ENCODE assay signal across 28 cellular contexts in genomic region chr15:48922046-48922445, GRCh38. TPM values are rescaled to one million over a fixed set of nuclear protein-coding genes. Genes with fewer than 3 reads are reported as not detected.
DNase-seq lines count a peak whose midpoint lies in the region; ATAC-seq, FAIRE-seq and TF ChIP-seq lines count a peak whose summit lies in the region.
"Had no signal": no experiment of that assay in that cellular context is flagged by ENCODE, and none has a peak within 500 bp of the region (broad histone marks: within the 10 kb centered on the region; RNA-seq: fewer than 3 reads in every experiment).

No MANE protein-coding gene starts in this region.

- TF ChIP-seq POLR2A in HepG2 (IDR thresholded peaks at IDR 0.05; ENCODE audit: insufficient read depth in 1 of 2, low read depth in 2 of 2, low read length in 2 of 2) (no peak), right lobe of liver (IDR thresholded peaks at IDR 0.05) (no peak)

- H3K27ac Mint-ChIP-seq in activated T-helper 1 cell treated with anti-CD3 and anti-CD28 coated beads, Interleukin-12 subunit alpha, Interleukin-12 subunit beta, Interleukin-2, Interleukin-4 antibody, amounts not matched to agents 30 ng/mL and 10 ng/mL and 1 ng/mL, durations not matched to agents 14 hours and 24 hours and 36 hours, result peak overlapping the region; percentile 13
- H3K27ac Mint-ChIP-seq: CD14-positive monocyte; CD4-positive, alpha-beta memory T cell; CD4-positive, CD25-positive, alpha-beta regulatory T cell; CD8-positive, alpha-beta memory T cell had no signal

- intact Hi-C loops in HepG2 (cut with micrococcal nuclease; ENCODE audit: unreplicated experiment) (no loop called here), right lobe of liver (cut with DNase I) (no loop called here)
- intact Hi-C loops in activated T-helper 1 cell treated with anti-CD3 and anti-CD28 coated beads, Interleukin-12 subunit alpha, Interleukin-12 subunit beta, Interleukin-2, Interleukin-4 antibody, amounts not matched to agents 30 ng/mL and 10 ng/mL and 1 ng/mL, durations not matched to agents 14 hours and 24 hours and 36 hours (cut with micrococcal nuclease), result no loop called here

- H3K4me1 ChIP-seq in HepG2 (ENCODE audit: insufficient read depth, low read length) (no peaks in the 10 kb centered on the region), right lobe of liver (no peaks in the 10 kb centered on the region)
- H3K4me1 ChIP-seq: BLaER1 had no signal

- FAIRE-seq in HepG2 (lab: Jason Lieb, UNC), result no peak
- FAIRE-seq: A204.1, GM12878, GM12892, GM18507 had no signal

- POLR2A ChIA-PET in HepG2 (lab: Yijun Ruan, JAX), result no interaction called here

- 26% methylated on average over 2 of the region's 2 CpGs for WGBS in HepG2 (ENCODE audit: low lambda C conversion rate)
- 80% methylated on average over 2 of the region's 2 CpGs for WGBS in right lobe of liver (ENCODE audit: insufficient coverage, low coverage, low lambda C conversion rate, missing lambda C conversion rate)

- H3K27me3 ChIP-seq in HepG2 (ENCODE audit: control insufficient read depth in 1 of 2, insufficient read depth in 2 of 2, low read length in 2 of 2), result no peaks in the 10 kb centered on the region; a peak in 1 of 5 replicates
- no peaks in the 10 kb centered on the region for H3K27me3 ChIP-seq in right lobe of liver
- H3K27me3 ChIP-seq: BLaER1 had no signal

- H3K27ac ChIP-seq in HepG2 (ENCODE audit: extremely low read length, insufficient read depth, low read length) (no peak overlapping the region), right lobe of liver (no peak overlapping the region)
- H3K27ac ChIP-seq: BLaER1 had no signal

- no peaks in the 10 kb centered on the region for H3K79me2 ChIP-seq in HepG2 (ENCODE audit: insufficient read depth, low read length)

- H3K36me3 Mint-ChIP-seq in activated T-helper 1 cell treated with anti-CD3 and anti-CD28 coated beads, Interleukin-12 subunit alpha, Interleukin-12 subunit beta, Interleukin-2, Interleukin-4 antibody, amounts not matched to agents 30 ng/mL and 10 ng/mL and 1 ng/mL, durations not matched to agents 14 hours and 24 hours and 36 hours (ENCODE audit: low read depth), result peaks cover 40% of the 10 kb centered on the region
- H3K36me3 Mint-ChIP-seq: CD14-positive monocyte; CD4-positive, CD25-positive, alpha-beta regulatory T cell had no signal

- H3K4me2 ChIP-seq in HepG2 (ENCODE audit: low read depth, low read length), result no peak overlapping the region
- H3K4me2 ChIP-seq: BLaER1 had no signal

- no peak for TF ChIP-seq EP300 in HepG2 (IDR thresholded peaks at IDR 0.05; ENCODE audit: low read depth in 2 of 2, low read length in 2 of 2)
- no peak for TF ChIP-seq EP300 in HepG2 (CRISPR knock-in tag; IDR thresholded peaks at IDR 0.05; ENCODE audit: borderline replicate concordance)

- H3K9me3 ChIP-seq in HepG2 (ENCODE audit: low read length) (no peaks in the 10 kb centered on the region), right lobe of liver (no peaks in the 10 kb centered on the region)
- H3K9me3 ChIP-seq: BE2C, BLaER1 had no signal

- H3K27me3 Mint-ChIP-seq in activated T-helper 1 cell treated with anti-CD3 and anti-CD28 coated beads, Interleukin-12 subunit alpha, Interleukin-12 subunit beta, Interleukin-2, Interleukin-4 antibody, amounts not matched to agents 30 ng/mL and 10 ng/mL and 1 ng/mL, durations not matched to agents 14 hours and 24 hours and 36 hours (ENCODE audit: insufficient read depth), result no peaks in the 10 kb centered on the region

- in situ Hi-C loops in HepG2 (cut with HindIII; ENCODE audit: extremely low pct_ligation_motif_present, low pct_unique_long_range_greater_than_20kb), result no loop called here

- H3K9ac ChIP-seq in HepG2 (ENCODE audit: insufficient read depth, low read depth, low read length), result no peak overlapping the region
- H3K9ac ChIP-seq: BLaER1 had no signal

- peaks cover 25% of the 10 kb centered on the region for H3K9me3 Mint-ChIP-seq in activated T-helper 1 cell treated with anti-CD3 and anti-CD28 coated beads, Interleukin-12 subunit alpha, Interleukin-12 subunit beta, Interleukin-2, Interleukin-4 antibody, amounts not matched to agents 30 ng/mL and 10 ng/mL and 1 ng/mL, durations not matched to agents 14 hours and 24 hours and 36 hours
- H3K9me3 Mint-ChIP-seq: CD8-positive, alpha-beta memory T cell had no signal

- no peaks in the 10 kb centered on the region for H4K20me1 ChIP-seq in HepG2 (ENCODE audit: insufficient read depth, low read length)
- H4K20me1 ChIP-seq: BLaER1 had no signal

- H2AFZ ChIP-seq in HepG2 (ENCODE audit: low read length), result no peak overlapping the region

- TF ChIP-seq CTCF in HepG2 (CRISPR knock-in tag; IDR thresholded peaks at IDR 0.05), result no peak
- no peak for TF ChIP-seq CTCF in right lobe of liver (IDR thresholded peaks at IDR 0.05)

- DNase-seq in HepG2 (ENCODE audit: low spot score) (no peak), right lobe of liver (no peak), kidney tubule cell (ENCODE audit: low spot score) (peak; percentile 63), RPMI8226 (no peak), Ammon's horn (ENCODE audit: low spot score) (no peak)
- no peak for DNase-seq in activated T-helper 1 cell treated with anti-CD3 and anti-CD28 coated beads, Interleukin-12 subunit alpha, Interleukin-12 subunit beta, Interleukin-2, Interleukin-4 antibody, amounts not matched to agents 30 ng/mL and 10 ng/mL and 1 ng/mL, durations not matched to agents 14 hours and 24 hours and 36 hours (ENCODE audit: low spot score)
- DNase-seq: 8988T; AML-193; BE2C; C1 segment of cervical spinal cord; CD4-positive, alpha-beta memory T cell; CD4-positive, CD25-positive, alpha-beta regulatory T cell; CD8-positive, alpha-beta memory T cell; COR-L47; DMS 273 treated with DMSO at 0.1 percent for 48 hours; DMS153; DMS53; DMS79; DND-41; EL; GDM1 had no signal

- peaks cover 54% of the 10 kb centered on the region for H3K4me1 Mint-ChIP-seq in activated T-helper 1 cell treated with anti-CD3 and anti-CD28 coated beads, Interleukin-12 subunit alpha, Interleukin-12 subunit beta, Interleukin-2, Interleukin-4 antibody, amounts not matched to agents 30 ng/mL and 10 ng/mL and 1 ng/mL, durations not matched to agents 14 hours and 24 hours and 36 hours (ENCODE audit: low read depth)
- H3K4me1 Mint-ChIP-seq: CD14-positive monocyte; CD8-positive, alpha-beta memory T cell had no signal

- no peak for ATAC-seq in HepG2
- ATAC-seq in right lobe of liver, result no peak
- ATAC-seq: GM12878 had no signal

- no peak overlapping the region for H3K4me3 Mint-ChIP-seq in activated T-helper 1 cell treated with anti-CD3 and anti-CD28 coated beads, Interleukin-12 subunit alpha, Interleukin-12 subunit beta, Interleukin-2, Interleukin-4 antibody, amounts not matched to agents 30 ng/mL and 10 ng/mL and 1 ng/mL, durations not matched to agents 14 hours and 24 hours and 36 hours
- H3K4me3 Mint-ChIP-seq: CD14-positive monocyte; CD4-positive, alpha-beta memory T cell; CD4-positive, CD25-positive, alpha-beta regulatory T cell; CD8-positive, alpha-beta memory T cell had no signal

- no peak for TF ChIP-seq RAD21 in HepG2 (CRISPR knock-in tag; IDR thresholded peaks at IDR 0.05)

- H3K36me3 ChIP-seq in HepG2 (replicated peaks in 1 of 2; ENCODE audit: control insufficient read depth in 1 of 2, insufficient read depth in 2 of 2, low read length in 2 of 2) (no peaks in the 10 kb centered on the region), right lobe of liver (no peaks in the 10 kb centered on the region)
- H3K36me3 ChIP-seq: BE2C, BLaER1 had no signal

- BruUV-seq in HepG2 (replicated peaks; lab: Mats Ljungman, UMichigan), result no TSS peak

- CTCF ChIA-PET in HepG2 (lab: Yijun Ruan, JAX; ENCODE audit: low intra/inter-chr PET ratio, low total read pairs), result no interaction called here

- no peak overlapping the region for H3K4me3 ChIP-seq in HepG2 (replicated peaks in 1 of 3; ENCODE audit: insufficient read depth in 1 of 3, low read depth in 2 of 3, low read length in 3 of 3)
- H3K4me3 ChIP-seq in right lobe of liver, result no peak overlapping the region
- H3K4me3 ChIP-seq: BLaER1, GM12878 had no signal

RNA-seq across cellular contexts. Expression of gene SHC4, which starts 41.7 kb away (rescaled TPM):
- 0.04 TPM in 2 replicates for total RNA-seq in HepG2 (2016; rRNA removed; fragmentation: Illumina TruSeq; extraction: Trizol)
- total RNA-seq in HepG2 (2016; cell fraction: cytosol; rRNA removed; fragmentation: Illumina TruSeq; extraction: Trizol; ENCODE audit: low read depth), result not detected in 2 replicates
- not detected in 2 replicates for total RNA-seq in HepG2 (2016; cell fraction: insoluble cytoplasmic fraction; rRNA removed; fragmentation: Illumina TruSeq; extraction: Trizol)
- not detected in 2 replicates for total RNA-seq in HepG2 (2016; cell fraction: membrane; rRNA removed; fragmentation: Illumina TruSeq; extraction: Trizol)
- not detected in 2 replicates for total RNA-seq in HepG2 (2016; cell fraction: nucleus; rRNA removed; fragmentation: Illumina TruSeq; extraction: Trizol)
- 0.01 TPM in 1 of 2 replicates, not detected in the other for polyA plus RNA-seq in HepG2 (2011; rRNA removed)
- not detected in 2 replicates for polyA plus RNA-seq in HepG2 (2011; cell fraction: cytosol; rRNA removed)
- 0.14 TPM in 1 of 2 replicates, not detected in the other for polyA plus RNA-seq in HepG2 (2011; cell fraction: nucleus; rRNA removed)
- polyA plus RNA-seq in HepG2 (2012), result not detected in 2 replicates
- not detected in 2 replicates for polyA plus RNA-seq in HepG2 (2016; cell fraction: cytosol; fragmentation: Illumina TruSeq; extraction: Trizol; ENCODE audit: low read depth)
- not detected in 2 replicates for polyA plus RNA-seq in HepG2 (2016; cell fraction: insoluble cytoplasmic fraction; fragmentation: Illumina TruSeq; extraction: Trizol; ENCODE audit: low read depth)
- polyA plus RNA-seq in HepG2 (2016; cell fraction: membrane; fragmentation: Illumina TruSeq; extraction: Trizol; ENCODE audit: low read depth), result not detected in 2 replicates
- polyA plus RNA-seq in HepG2 (2016; cell fraction: nucleus; fragmentation: Illumina TruSeq; extraction: Trizol; ENCODE audit: insufficient read depth, low read depth), result not detected in 2 replicates
- 1.3 TPM in 1 of 2 replicates, not detected in the other for polyA minus RNA-seq in HepG2 (2011; rRNA and poly(A)+ RNA removed; ENCODE audit: low replicate concordance)
- polyA minus RNA-seq in HepG2 (2011; cell fraction: cytosol; rRNA and poly(A)+ RNA removed), result not detected in 2 replicates
- polyA minus RNA-seq in HepG2 (2011; cell fraction: nucleus; rRNA and poly(A)+ RNA removed), result not detected in 2 replicates
- under 1 TPM in 3 of 6 experiments, not detected in 3; 0.04 to 0.87 (median 0.04) TPM for total RNA-seq in right lobe of liver
- total RNA-seq in activated T-helper 1 cell treated with anti-CD3 and anti-CD28 coated beads, Interleukin-12 subunit alpha, Interleukin-12 subunit beta, Interleukin-2, Interleukin-4 antibody, amounts not matched to agents 30 ng/mL and 10 ng/mL and 1 ng/mL, durations not matched to agents 14 hours and 24 hours and 36 hours, result 25.7 and 26.4 TPM in 2 replicates
- total RNA-seq: CD4-positive, CD25-positive, alpha-beta regulatory T cell; G401 had no signal
- polyA plus RNA-seq: CD14-positive monocyte; CD4-positive, alpha-beta memory T cell; CD4-positive, CD25-positive, alpha-beta regulatory T cell; CD8-positive, alpha-beta memory T cell had no signal

RNA-seq across cellular contexts. Expression of gene EID1, which starts 44.1 kb away (rescaled TPM):
- total RNA-seq in HepG2 (2016; rRNA removed; fragmentation: Illumina TruSeq; extraction: Trizol), result 5.4 and 8.0 TPM in 2 replicates
- 0.20 and 0.26 TPM in 2 replicates for total RNA-seq in HepG2 (2016; cell fraction: cytosol; rRNA removed; fragmentation: Illumina TruSeq; extraction: Trizol; ENCODE audit: low read depth)
- total RNA-seq in HepG2 (2016; cell fraction: insoluble cytoplasmic fraction; rRNA removed; fragmentation: Illumina TruSeq; extraction: Trizol), result 5.8 and 10.1 TPM in 2 replicates
- 0.99 and 1.3 TPM in 2 replicates for total RNA-seq in HepG2 (2016; cell fraction: membrane; rRNA removed; fragmentation: Illumina TruSeq; extraction: Trizol)
- 1.7 and 2.3 TPM in 2 replicates for total RNA-seq in HepG2 (2016; cell fraction: nucleus; rRNA removed; fragmentation: Illumina TruSeq; extraction: Trizol)
- polyA plus RNA-seq in HepG2 (2011; rRNA removed), result 1.7 and 2.2 TPM in 2 replicates
- polyA plus RNA-seq in HepG2 (2011; cell fraction: cytosol; rRNA removed), result 1.7 and 1.8 TPM in 2 replicates
- polyA plus RNA-seq in HepG2 (2011; cell fraction: nucleus; rRNA removed), result 0.23 and 0.26 TPM in 2 replicates
- 0.79 and 1.1 TPM in 2 replicates for polyA plus RNA-seq in HepG2 (2012)
- polyA plus RNA-seq in HepG2 (2016; cell fraction: cytosol; fragmentation: Illumina TruSeq; extraction: Trizol; ENCODE audit: low read depth), result 0.38 and 0.42 TPM in 2 replicates
- polyA plus RNA-seq in HepG2 (2016; cell fraction: insoluble cytoplasmic fraction; fragmentation: Illumina TruSeq; extraction: Trizol; ENCODE audit: low read depth), result 9.2 TPM in 2 replicates
- polyA plus RNA-seq in HepG2 (2016; cell fraction: membrane; fragmentation: Illumina TruSeq; extraction: Trizol; ENCODE audit: low read depth), result 0.95 and 1.4 TPM in 2 replicates
- polyA plus RNA-seq in HepG2 (2016; cell fraction: nucleus; fragmentation: Illumina TruSeq; extraction: Trizol; ENCODE audit: insufficient read depth, low read depth), result 2.4 and 5.1 TPM in 2 replicates
- polyA minus RNA-seq in HepG2 (2011; rRNA and poly(A)+ RNA removed; ENCODE audit: low replicate concordance), result 0.26 and 32.6 TPM in 2 replicates
- polyA minus RNA-seq in HepG2 (2011; cell fraction: cytosol; rRNA and poly(A)+ RNA removed), result 0.69 and 1.3 TPM in 2 replicates
- 0.87 and 1.3 TPM in 2 replicates for polyA minus RNA-seq in HepG2 (2011; cell fraction: nucleus; rRNA and poly(A)+ RNA removed)
- total RNA-seq in right lobe of liver, result 10 to 100 TPM; 33.6 to 69.3 (median 47.5) TPM
- total RNA-seq in activated T-helper 1 cell treated with anti-CD3 and anti-CD28 coated beads, Interleukin-12 subunit alpha, Interleukin-12 subunit beta, Interleukin-2, Interleukin-4 antibody, amounts not matched to agents 30 ng/mL and 10 ng/mL and 1 ng/mL, durations not matched to agents 14 hours and 24 hours and 36 hours, result 177 and 183 TPM in 2 replicates

Comparison
In these comparisons a context has a peak if more than half of its experiments do, and no peak if none do; other contexts are left out.
1. RNA of gene SHC4, which starts 41.7 kb away (total RNA-seq): 25.7 to 26.4 TPM in activated T-helper 1 cell treated with anti-CD3 and anti-CD28 coated beads, Interleukin-12 subunit alpha, Interleukin-12 subunit beta, Interleukin-2, Interleukin-4 antibody, amounts not matched to agents 30 ng/mL and 10 ng/mL and 1 ng/mL, durations not matched to agents 14 hours and 24 hours and 36 hours; 0.04 to 0.87 TPM in right lobe of liver and 0.04 TPM in HepG2; every median in the first group is over 10 times any median in the second.